Comparison of ENCODE assay signal across 14 cellular contexts in genomic region chr1:31523769-31524168, GRCh38. TPM values are rescaled to one million over a fixed set of nuclear protein-coding genes. Genes with fewer than 3 reads are reported as not detected.
DNase-seq lines count a peak whose midpoint lies in the region; ATAC-seq lines count a peak whose summit lies in the region.
"Had no signal": no experiment of that assay in that cellular context is flagged by ENCODE, and none has a peak within 500 bp of the region (broad histone marks: within the 10 kb centered on the region; RNA-seq: fewer than 3 reads in every experiment).

No MANE protein-coding gene starts in this region.

- peaks cover 3% of the 10 kb centered on the region for H3K4me1 ChIP-seq in right cardiac atrium (ENCODE audit: control insufficient read depth, insufficient read depth, low read length)

- intact Hi-C loops in right cardiac atrium (cut with DNase I) = no loop called here

- no peaks in the 10 kb centered on the region for H3K36me3 Mint-ChIP-seq in stimulated activated effector memory CD8-positive, alpha-beta T cell treated with anti-CD3 and anti-CD28 coated beads, Interleukin-12 subunit alpha, Interleukin-12 subunit beta, amount 100 ng/mL, for 72 hours
- H3K36me3 Mint-ChIP-seq: brain had no signal

- H3K9me3 Mint-ChIP-seq in stimulated activated effector memory CD8-positive, alpha-beta T cell treated with anti-CD3 and anti-CD28 coated beads, Interleukin-12 subunit alpha, Interleukin-12 subunit beta, amount 100 ng/mL, for 72 hours = no peaks in the 10 kb centered on the region

- no peaks in the 10 kb centered on the region for H3K9me3 ChIP-seq in right cardiac atrium (ENCODE audit: control insufficient read depth, low read length)

- H3K4me3 Mint-ChIP-seq in stimulated activated effector memory CD8-positive, alpha-beta T cell treated with anti-CD3 and anti-CD28 coated beads, Interleukin-12 subunit alpha, Interleukin-12 subunit beta, amount 100 ng/mL, for 72 hours = no peak overlapping the region
- H3K4me3 Mint-ChIP-seq: brain had no signal

- 64% methylated on average over 5 of the region's 5 CpGs for WGBS in right cardiac atrium

- ATAC-seq in right cardiac atrium (peak; percentile 80 to 85), GM21529 (IDR thresholded peaks at IDR 0.05; ENCODE audit: unreplicated experiment) (no peak)
- peak; percentile 60 for ATAC-seq in stimulated activated effector memory CD8-positive, alpha-beta T cell treated with anti-CD3 and anti-CD28 coated beads, Interleukin-12 subunit alpha, Interleukin-12 subunit beta, amount 100 ng/mL, for 72 hours

- no peak overlapping the region for H3K4me3 ChIP-seq in right cardiac atrium (ENCODE audit: low read length)
- H3K4me3 ChIP-seq: PC-9 had no signal

- DNase-seq in KBM-7 (peak; percentile 27), SIG-M5 treated with dmso at 0.1 percent for 504 hours (lab: John Stamatoyannopoulos, UW; ENCODE audit: unreplicated experiment) (peak; percentile 87), right cardiac atrium (peak; percentile 62 to 76 (median 75)), pons (ENCODE audit: low spot score) (no peak), NCI-H2107 treated with DMSO at 0.1 percent for 48 hours (lab: John Stamatoyannopoulos, UW; ENCODE audit: unreplicated experiment) (no peak), cortex of kidney (lab: John Stamatoyannopoulos, UW) (no peak)
- DNase-seq in stimulated activated effector memory CD8-positive, alpha-beta T cell treated with anti-CD3 and anti-CD28 coated beads, Interleukin-12 subunit alpha, Interleukin-12 subunit beta, amount 100 ng/mL, for 72 hours (ENCODE audit: low spot score in 2 of 2) = no peak
- DNase-seq: COR-L47; GOT3; IMR-90; stimulated activated CD4-positive, alpha-beta T cell treated with anti-CD3 and anti-CD28 coated beads, Interleukin-12 subunit alpha, Interleukin-12 subunit beta, amount 100 ng/mL, for 4 hours had no signal

- H3K27me3 ChIP-seq in right cardiac atrium (ENCODE audit: control insufficient read depth, insufficient read depth) = no peaks in the 10 kb centered on the region

- no peak overlapping the region for H3K27ac Mint-ChIP-seq in stimulated activated effector memory CD8-positive, alpha-beta T cell treated with anti-CD3 and anti-CD28 coated beads, Interleukin-12 subunit alpha, Interleukin-12 subunit beta, amount 100 ng/mL, for 72 hours
- H3K27ac Mint-ChIP-seq: brain had no signal

- in situ Hi-C loops in KBM-7 (cut with MboI; ENCODE audit: low pct_unique_long_range_greater_than_20kb, low sequenced_read_pairs) = no loop called here

- H3K27ac ChIP-seq in right cardiac atrium (ENCODE audit: low read length) = no peak overlapping the region
- H3K27ac ChIP-seq: PC-9 had no signal

- no peaks in the 10 kb centered on the region for H3K4me1 Mint-ChIP-seq in stimulated activated effector memory CD8-positive, alpha-beta T cell treated with anti-CD3 and anti-CD28 coated beads, Interleukin-12 subunit alpha, Interleukin-12 subunit beta, amount 100 ng/mL, for 72 hours
- H3K4me1 Mint-ChIP-seq: brain had no signal

RNA-seq across cellular contexts. Expression of gene TINAGL1, which starts 52.5 kb away (rescaled TPM):
- total RNA-seq in right cardiac atrium = 100 to 1,000 TPM in 3 of 4 donors, 10 to 100 TPM in 1; 94.7 to 141 (median 122) TPM
- 186 TPM for polyA plus RNA-seq in right cardiac atrium

Comparison
In these comparisons a context has a peak if more than half of its experiments do, and no peak if none do; other contexts are left out.
1. DNase-seq: peak in KBM-7 (single experiment), SIG-M5 treated with dmso at 0.1 percent for 504 hours (single experiment) and right cardiac atrium (3 of 3); none in stimulated activated effector memory CD8-positive, alpha-beta T cell treated with anti-CD3 and anti-CD28 coated beads, Interleukin-12 subunit alpha, Interleukin-12 subunit beta, amount 100 ng/mL, for 72 hours (0 of 2), pons (single experiment), NCI-H2107 treated with DMSO at 0.1 percent for 48 hours (single experiment) and cortex of kidney (single experiment).